ENCODE assay signal across 8 cellular contexts in genomic region chr1:40256401-40257084, GRCh38. TPM values are rescaled to one million over a fixed set of nuclear protein-coding genes. Genes with fewer than 3 reads are reported as not detected.
DNase-seq lines count a peak whose midpoint lies in the region; ATAC-seq and TF ChIP-seq lines count a peak whose summit lies in the region.

No MANE protein-coding gene starts in this region.

- H3K4ac ChIP-seq in trophoblast cell (ENCODE audit: low read depth, low read length), result no peak overlapping the region

- H3K18ac ChIP-seq in trophoblast cell (ENCODE audit: low read length), result no peak overlapping the region

- ATAC-seq in HG02938 (IDR thresholded peaks at IDR 0.05; ENCODE audit: unreplicated experiment), result no peak
- no peak for ATAC-seq in HG03432 (IDR thresholded peaks at IDR 0.05; ENCODE audit: unreplicated experiment)

- no peak overlapping the region for H3K9ac ChIP-seq in trophoblast cell (ENCODE audit: low read length)

- H2AFZ ChIP-seq in trophoblast cell (ENCODE audit: insufficient read depth, low read length, poor library complexity), result no peak overlapping the region

- no peak overlapping the region for H4K8ac ChIP-seq in trophoblast cell (ENCODE audit: low read depth, low read length)

- TF ChIP-seq CTCF in GM12875 (IDR thresholded peaks at IDR 0.05; ENCODE audit: borderline replicate concordance, insufficient read depth, low read depth, low read length) (no peak), Peyer's patch (IDR thresholded peaks at IDR 0.05) (no peak), epithelial cell of proximal tubule (conservative IDR thresholded peaks at IDR 0.05; ENCODE audit: low read depth, low read length) (no peak)

- H3K23ac ChIP-seq in trophoblast cell (ENCODE audit: low read length), result no peak overlapping the region

- H2AK5ac ChIP-seq in trophoblast cell (ENCODE audit: low read length), result no peak overlapping the region

- peaks cover 9% of the 10 kb centered on the region for H3K79me1 ChIP-seq in trophoblast cell (ENCODE audit: low read length)

- no peak overlapping the region for H4K91ac ChIP-seq in trophoblast cell (ENCODE audit: low read depth, low read length)

- H3K79me2 ChIP-seq in trophoblast cell (ENCODE audit: control insufficient read depth, insufficient read depth, low read length, poor library complexity), result peaks cover 7% of the 10 kb centered on the region

- H3K4me2 ChIP-seq in trophoblast cell (ENCODE audit: low read length), result peak overlapping the region; percentile 51

- no peak overlapping the region for H3K14ac ChIP-seq in trophoblast cell (ENCODE audit: low read length)

- WGBS in trophoblast cell (ENCODE audit: extremely low coverage, insufficient coverage, insufficient read length), result no CpG with 5 or more reads among the region's 6 CpGs

- H2BK5ac ChIP-seq in trophoblast cell (ENCODE audit: low read depth, low read length, poor library complexity), result no peak overlapping the region

- peaks cover 0 to 10% (median 0%) of the 10 kb centered on the region in 3 donors for H3K36me3 ChIP-seq in Peyer's patch
- H3K36me3 ChIP-seq in trophoblast cell (ENCODE audit: control insufficient read depth in 1 of 2, insufficient read depth in 2 of 2, low read length in 2 of 2), result peaks cover 10 to 13% of the 10 kb centered on the region in 2 experiments

- no peak overlapping the region for H2BK12ac ChIP-seq in trophoblast cell (ENCODE audit: low read length)

- H3K27me3 ChIP-seq in Peyer's patch (no peaks in the 10 kb centered on the region), trophoblast cell (ENCODE audit: insufficient read depth, low read length) (no peaks in the 10 kb centered on the region)

- H3K27ac ChIP-seq in Peyer's patch, result peak overlapping the region in 2 of 4 donors; percentile 94 to 96
- H3K27ac ChIP-seq in trophoblast cell (ENCODE audit: low read depth, low read length), result no peak overlapping the region

- DNase-seq in Peyer's patch (no peak), epithelial cell of proximal tubule (ENCODE audit: low read depth) (no peak), trophoblast cell (no peak), NCI-H345 (lab: John Stamatoyannopoulos, UW) (no peak), mucosa of gallbladder (ENCODE audit: low spot score) (no peak)

- TF ChIP-seq POLR2A in Peyer's patch (IDR thresholded peaks at IDR 0.05), result no peak

- H3K9me3 ChIP-seq in Peyer's patch (no peaks in the 10 kb centered on the region), trophoblast cell (ENCODE audit: insufficient read depth, low read depth, low read length) (no peaks in the 10 kb centered on the region)

- no peak overlapping the region for H2BK120ac ChIP-seq in trophoblast cell (ENCODE audit: insufficient read depth, low read length, poor library complexity)

- H3K4me1 ChIP-seq in Peyer's patch, result peaks cover 0 to 18% (median 2%) of the 10 kb centered on the region in 4 donors
- H3K4me1 ChIP-seq in trophoblast cell (ENCODE audit: control insufficient read depth in 1 of 2, insufficient read depth in 2 of 2, low read length in 2 of 2), result no peaks in the 10 kb centered on the region

- H4K12ac ChIP-seq in trophoblast cell (ENCODE audit: low read depth, low read length), result no peak overlapping the region

- peak overlapping the region; percentile 81 for H3K4me3 ChIP-seq in GM12875 (ENCODE audit: low read depth, low read length)
- peak overlapping the region in 3 of 4 donors; percentile 64 to 78 (median 67) for H3K4me3 ChIP-seq in Peyer's patch
- peak overlapping the region; percentile 98 for H3K4me3 ChIP-seq in epithelial cell of proximal tubule (ENCODE audit: low read depth, low read length)
- no peak overlapping the region for H3K4me3 ChIP-seq in trophoblast cell (ENCODE audit: low read depth, low read length)

RNA-seq across cellular contexts. Expression of gene ZMPSTE24, which starts 1.5 kb away (rescaled TPM):
- total RNA-seq in Peyer's patch, result 10 to 100 TPM; 11.6 to 44.3 (median 25.1) TPM
- total RNA-seq in epithelial cell of proximal tubule, result 28.1 and 49.6 TPM in 2 replicates
- 36.9 and 39.4 TPM in 2 replicates for polyA plus RNA-seq in trophoblast cell (2013)
- total RNA-seq in mucosa of gallbladder, result 64.8 TPM

RNA-seq across cellular contexts. Expression of gene TMCO2, which starts 8.8 kb away (rescaled TPM):
- total RNA-seq in Peyer's patch (not detected), epithelial cell of proximal tubule (not detected in 2 replicates), mucosa of gallbladder (not detected)
- polyA plus RNA-seq in trophoblast cell (2013), result 0.33 and 0.35 TPM in 2 replicates
